In the genomic region with DNA sequence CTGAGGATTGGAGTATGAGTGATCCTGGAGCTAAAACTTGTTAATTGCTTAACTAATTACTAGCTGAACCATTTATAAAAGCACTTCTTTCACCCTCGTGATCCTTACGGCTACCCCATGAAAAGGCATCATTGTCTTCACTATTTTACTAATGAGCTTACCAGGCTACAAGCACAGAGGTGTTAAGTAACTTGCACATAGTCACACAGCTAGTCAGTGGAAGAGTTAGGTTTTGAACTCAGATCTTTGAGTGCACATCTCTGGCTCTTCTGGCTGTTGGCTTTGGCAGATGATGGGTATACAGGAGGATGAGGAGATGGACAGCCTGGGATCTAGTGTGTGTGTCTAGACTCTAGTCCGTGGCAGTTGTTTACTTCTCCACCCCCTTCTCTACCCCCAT, we compare ENCODE assay signal across 1 cellular context.
TF ChIP-seq lines count a peak whose summit lies in the region.

No MANE protein-coding gene starts in this region.

TF ChIP-seq in HepG2, 621 proteins besides CTCF, POLR2A, EP300 and RAD21:
- TF ChIP-seq ZNF746 (CRISPR knock-in tag; IDR thresholded peaks at IDR 0.05) (no peak), MXI1 (IDR thresholded peaks at IDR 0.05; ENCODE audit: borderline replicate concordance, low read depth, low read length) (no peak), IKZF1 (IDR thresholded peaks at IDR 0.05) (no peak), RBFOX2 (IDR thresholded peaks at IDR 0.05; ENCODE audit: low read depth, low read length) (no peak), CREM (IDR thresholded peaks at IDR 0.05) (no peak), CREM (CRISPR knock-in tag; IDR thresholded peaks at IDR 0.05) (no peak), SMARCC2 (IDR thresholded peaks at IDR 0.05) (no peak), HOXA5 (CRISPR knock-in tag; IDR thresholded peaks at IDR 0.05) (no peak), RFXANK (CRISPR knock-in tag; IDR thresholded peaks at IDR 0.05) (no peak), ZNF33B (CRISPR knock-in tag; IDR thresholded peaks at IDR 0.05) (no peak), ZNF768 (CRISPR knock-in tag; IDR thresholded peaks at IDR 0.05) (no peak; the same call in 1 of the 2 replicates), BORCS8-MEF2B (CRISPR knock-in tag; IDR thresholded peaks at IDR 0.05) (no peak), KMT2B (CRISPR knock-in tag; IDR thresholded peaks at IDR 0.05) (no peak), AGO1 (IDR thresholded peaks at IDR 0.05; ENCODE audit: low read depth, low read length, poor library complexity, severe bottlenecking) (no peak), ZNF501 (CRISPR knock-in tag; IDR thresholded peaks at IDR 0.05) (no peak)
- TF ChIP-seq, protein P1, sequence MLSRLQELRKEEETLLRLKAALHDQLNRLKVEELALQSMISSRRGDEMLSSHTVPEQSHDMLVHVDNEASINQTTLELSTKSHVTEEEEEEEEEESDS (CRISPR knock-in tag; IDR thresholded peaks at IDR 0.05; ENCODE audit: borderline replicate concordance) = no peak
- TF ChIP-seq, protein P2, sequence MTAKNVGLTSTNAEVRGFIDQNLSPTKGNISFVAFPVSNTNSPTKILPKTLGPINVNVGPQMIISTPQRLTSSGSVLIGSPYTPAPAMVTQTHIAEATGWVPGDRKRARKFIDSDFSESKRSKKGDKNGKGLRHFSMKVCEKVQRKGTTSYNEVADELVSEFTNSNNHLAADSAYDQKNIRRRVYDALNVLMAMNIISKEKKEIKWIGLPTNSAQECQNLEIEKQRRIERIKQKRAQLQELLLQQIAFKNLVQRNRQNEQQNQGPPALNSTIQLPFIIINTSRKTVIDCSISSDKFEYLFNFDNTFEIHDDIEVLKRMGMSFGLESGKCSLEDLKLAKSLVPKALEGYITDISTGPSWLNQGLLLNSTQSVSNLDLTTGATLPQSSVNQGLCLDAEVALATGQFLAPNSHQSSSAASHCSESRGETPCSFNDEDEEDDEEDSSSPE (CRISPR knock-in tag; IDR thresholded peaks at IDR 0.05) = no peak
- TF ChIP-seq, protein P3, sequence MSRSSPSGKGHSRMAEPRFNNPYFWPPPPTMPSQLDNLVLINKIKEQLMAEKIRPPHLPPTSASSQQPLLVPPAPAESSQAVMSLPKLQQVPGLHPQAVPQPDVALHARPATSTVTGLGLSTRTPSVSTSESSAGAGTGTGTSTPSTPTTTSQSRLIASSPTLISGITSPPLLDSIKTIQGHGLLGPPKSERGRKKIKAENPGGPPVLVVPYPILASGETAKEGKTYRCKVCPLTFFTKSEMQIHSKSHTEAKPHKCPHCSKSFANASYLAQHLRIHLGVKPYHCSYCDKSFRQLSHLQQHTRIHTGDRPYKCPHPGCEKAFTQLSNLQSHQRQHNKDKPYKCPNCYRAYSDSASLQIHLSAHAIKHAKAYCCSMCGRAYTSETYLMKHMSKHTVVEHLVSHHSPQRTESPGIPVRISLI (CRISPR knock-in tag; IDR thresholded peaks at IDR 0.05; ENCODE audit: borderline replicate concordance) = no peak
- TF ChIP-seq, protein P4, sequence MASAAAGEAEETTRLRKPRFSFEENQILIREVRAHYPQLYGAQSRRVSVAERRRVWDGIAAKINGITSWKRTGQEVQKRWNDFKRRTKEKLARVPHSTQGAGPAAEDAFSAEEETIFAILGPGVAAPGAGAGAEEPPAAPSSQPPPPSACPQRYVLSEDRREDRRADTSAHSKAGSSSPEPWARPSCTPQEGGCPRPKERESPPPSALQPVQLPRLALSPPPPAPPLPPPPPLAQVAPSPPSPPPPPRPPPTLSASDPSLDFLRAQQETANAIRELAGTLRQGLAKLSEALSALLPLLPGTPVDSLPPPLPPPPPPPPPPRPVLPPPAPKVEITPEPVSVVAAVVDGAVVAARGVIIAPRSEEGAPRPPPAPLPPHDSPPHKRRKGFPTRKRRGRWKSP (CRISPR knock-in tag; IDR thresholded peaks at IDR 0.05) = no peak
